Comparison of ENCODE assay signal across 1 cellular context in the genomic region with DNA sequence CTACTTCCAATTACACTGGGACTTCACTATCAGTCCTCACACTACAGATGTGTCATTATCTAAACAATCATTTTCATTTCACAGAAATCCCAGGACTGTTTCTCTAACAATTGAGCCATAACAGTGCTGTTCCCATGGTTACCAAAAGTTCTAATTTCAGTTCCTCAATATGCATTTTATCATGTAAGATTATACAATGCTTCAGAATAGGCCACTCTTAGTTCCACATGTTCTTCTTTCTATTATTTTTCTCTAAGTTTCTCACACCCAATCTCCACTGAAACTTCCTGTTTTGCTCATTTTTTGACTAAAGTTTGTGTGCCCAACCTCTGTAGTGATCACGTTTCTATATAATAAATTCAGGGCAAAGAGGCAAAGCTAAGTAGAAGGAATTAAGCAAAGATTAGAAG.
TF ChIP-seq lines count a peak whose summit lies in the region.

No MANE protein-coding gene starts in this region.

TF ChIP-seq in HepG2, 621 proteins besides CTCF, POLR2A, EP300 and RAD21 (continued from another document):
- TF ChIP-seq, protein P1, sequence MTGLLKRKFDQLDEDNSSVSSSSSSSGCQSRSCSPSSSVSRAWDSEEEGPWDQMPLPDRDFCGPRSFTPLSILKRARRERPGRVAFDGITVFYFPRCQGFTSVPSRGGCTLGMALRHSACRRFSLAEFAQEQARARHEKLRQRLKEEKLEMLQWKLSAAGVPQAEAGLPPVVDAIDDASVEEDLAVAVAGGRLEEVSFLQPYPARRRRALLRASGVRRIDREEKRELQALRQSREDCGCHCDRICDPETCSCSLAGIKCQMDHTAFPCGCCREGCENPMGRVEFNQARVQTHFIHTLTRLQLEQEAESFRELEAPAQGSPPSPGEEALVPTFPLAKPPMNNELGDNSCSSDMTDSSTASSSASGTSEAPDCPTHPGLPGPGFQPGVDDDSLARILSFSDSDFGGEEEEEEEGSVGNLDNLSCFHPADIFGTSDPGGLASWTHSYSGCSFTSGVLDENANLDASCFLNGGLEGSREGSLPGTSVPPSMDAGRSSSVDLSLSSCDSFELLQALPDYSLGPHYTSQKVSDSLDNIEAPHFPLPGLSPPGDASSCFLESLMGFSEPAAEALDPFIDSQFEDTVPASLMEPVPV (CRISPR knock-in tag; IDR thresholded peaks at IDR 0.05), result no peak
- TF ChIP-seq ZNF644 (CRISPR knock-in tag; IDR thresholded peaks at IDR 0.05; ENCODE audit: low read depth) (no peak), CHD2 (IDR thresholded peaks at IDR 0.05; ENCODE audit: low read depth, low read length) (no peak), ZNF781 (CRISPR knock-in tag; IDR thresholded peaks at IDR 0.05; ENCODE audit: borderline replicate concordance, not compliant biosample characterization) (no peak), ZSCAN29 (CRISPR knock-in tag; conservative IDR thresholded peaks at IDR 0.05) (no peak), ETV5 (CRISPR knock-in tag; IDR thresholded peaks at IDR 0.05; ENCODE audit: borderline replicate concordance) (no peak), ERF (CRISPR knock-in tag; IDR thresholded peaks at IDR 0.05) (no peak), ZNF564 (CRISPR knock-in tag; IDR thresholded peaks at IDR 0.05) (no peak), ZNF7 (CRISPR knock-in tag; IDR thresholded peaks at IDR 0.05) (no peak), RXRB (CRISPR knock-in tag; IDR thresholded peaks at IDR 0.05; ENCODE audit: borderline replicate concordance) (no peak), FLYWCH1 (CRISPR knock-in tag; IDR thresholded peaks at IDR 0.05) (no peak), SP5 (CRISPR knock-in tag; IDR thresholded peaks at IDR 0.05; ENCODE audit: borderline replicate concordance, low read depth) (no peak), ZNF3 (CRISPR knock-in tag; IDR thresholded peaks at IDR 0.05) (no peak)
- TF ChIP-seq, protein P2, sequence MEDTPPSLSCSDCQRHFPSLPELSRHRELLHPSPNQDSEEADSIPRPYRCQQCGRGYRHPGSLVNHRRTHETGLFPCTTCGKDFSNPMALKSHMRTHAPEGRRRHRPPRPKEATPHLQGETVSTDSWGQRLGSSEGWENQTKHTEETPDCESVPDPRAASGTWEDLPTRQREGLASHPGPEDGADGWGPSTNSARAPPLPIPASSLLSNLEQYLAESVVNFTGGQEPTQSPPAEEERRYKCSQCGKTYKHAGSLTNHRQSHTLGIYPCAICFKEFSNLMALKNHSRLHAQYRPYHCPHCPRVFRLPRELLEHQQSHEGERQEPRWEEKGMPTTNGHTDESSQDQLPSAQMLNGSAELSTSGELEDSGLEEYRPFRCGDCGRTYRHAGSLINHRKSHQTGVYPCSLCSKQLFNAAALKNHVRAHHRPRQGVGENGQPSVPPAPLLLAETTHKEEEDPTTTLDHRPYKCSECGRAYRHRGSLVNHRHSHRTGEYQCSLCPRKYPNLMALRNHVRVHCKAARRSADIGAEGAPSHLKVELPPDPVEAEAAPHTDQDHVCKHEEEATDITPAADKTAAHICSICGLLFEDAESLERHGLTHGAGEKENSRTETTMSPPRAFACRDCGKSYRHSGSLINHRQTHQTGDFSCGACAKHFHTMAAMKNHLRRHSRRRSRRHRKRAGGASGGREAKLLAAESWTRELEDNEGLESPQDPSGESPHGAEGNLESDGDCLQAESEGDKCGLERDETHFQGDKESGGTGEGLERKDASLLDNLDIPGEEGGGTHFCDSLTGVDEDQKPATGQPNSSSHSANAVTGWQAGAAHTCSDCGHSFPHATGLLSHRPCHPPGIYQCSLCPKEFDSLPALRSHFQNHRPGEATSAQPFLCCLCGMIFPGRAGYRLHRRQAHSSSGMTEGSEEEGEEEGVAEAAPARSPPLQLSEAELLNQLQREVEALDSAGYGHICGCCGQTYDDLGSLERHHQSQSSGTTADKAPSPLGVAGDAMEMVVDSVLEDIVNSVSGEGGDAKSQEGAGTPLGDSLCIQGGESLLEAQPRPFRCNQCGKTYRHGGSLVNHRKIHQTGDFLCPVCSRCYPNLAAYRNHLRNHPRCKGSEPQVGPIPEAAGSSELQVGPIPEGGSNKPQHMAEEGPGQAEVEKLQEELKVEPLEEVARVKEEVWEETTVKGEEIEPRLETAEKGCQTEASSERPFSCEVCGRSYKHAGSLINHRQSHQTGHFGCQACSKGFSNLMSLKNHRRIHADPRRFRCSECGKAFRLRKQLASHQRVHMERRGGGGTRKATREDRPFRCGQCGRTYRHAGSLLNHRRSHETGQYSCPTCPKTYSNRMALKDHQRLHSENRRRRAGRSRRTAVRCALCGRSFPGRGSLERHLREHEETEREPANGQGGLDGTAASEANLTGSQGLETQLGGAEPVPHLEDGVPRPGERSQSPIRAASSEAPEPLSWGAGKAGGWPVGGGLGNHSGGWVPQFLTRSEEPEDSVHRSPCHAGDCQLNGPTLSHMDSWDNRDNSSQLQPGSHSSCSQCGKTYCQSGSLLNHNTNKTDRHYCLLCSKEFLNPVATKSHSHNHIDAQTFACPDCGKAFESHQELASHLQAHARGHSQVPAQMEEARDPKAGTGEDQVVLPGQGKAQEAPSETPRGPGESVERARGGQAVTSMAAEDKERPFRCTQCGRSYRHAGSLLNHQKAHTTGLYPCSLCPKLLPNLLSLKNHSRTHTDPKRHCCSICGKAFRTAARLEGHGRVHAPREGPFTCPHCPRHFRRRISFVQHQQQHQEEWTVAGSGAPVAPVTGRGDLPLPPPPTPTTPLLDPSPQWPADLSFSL (CRISPR knock-in tag; IDR thresholded peaks at IDR 0.05), result no peak
